ENCODE assay signal across 8 cellular contexts in genomic region chr6:69756907-69757306, GRCh38.
"Had no signal": no experiment of that assay in that cellular context is flagged by ENCODE, and none has a peak within 500 bp of the region (broad histone marks: within the 10 kb centered on the region; RNA-seq: fewer than 3 reads in every experiment).

No MANE protein-coding gene starts in this region.

- H3K36me3 ChIP-seq: HAP-1 had no signal

- ATAC-seq: HCT116, K562 had no signal

- H3K9ac ChIP-seq: GM23248 had no signal

- H3K4me3 ChIP-seq: GM23248, HAP-1, K562 had no signal

- FAIRE-seq: HTR-8/SVneo, K562 had no signal

- H3K27ac ChIP-seq: GM23248 had no signal

- H3K9me3 ChIP-seq: HAP-1 had no signal

- DNase-seq: GM23248, GOT3, H7, IMR-90 had no signal

- H2AFZ ChIP-seq: GM23248 had no signal
